In the genomic region with DNA sequence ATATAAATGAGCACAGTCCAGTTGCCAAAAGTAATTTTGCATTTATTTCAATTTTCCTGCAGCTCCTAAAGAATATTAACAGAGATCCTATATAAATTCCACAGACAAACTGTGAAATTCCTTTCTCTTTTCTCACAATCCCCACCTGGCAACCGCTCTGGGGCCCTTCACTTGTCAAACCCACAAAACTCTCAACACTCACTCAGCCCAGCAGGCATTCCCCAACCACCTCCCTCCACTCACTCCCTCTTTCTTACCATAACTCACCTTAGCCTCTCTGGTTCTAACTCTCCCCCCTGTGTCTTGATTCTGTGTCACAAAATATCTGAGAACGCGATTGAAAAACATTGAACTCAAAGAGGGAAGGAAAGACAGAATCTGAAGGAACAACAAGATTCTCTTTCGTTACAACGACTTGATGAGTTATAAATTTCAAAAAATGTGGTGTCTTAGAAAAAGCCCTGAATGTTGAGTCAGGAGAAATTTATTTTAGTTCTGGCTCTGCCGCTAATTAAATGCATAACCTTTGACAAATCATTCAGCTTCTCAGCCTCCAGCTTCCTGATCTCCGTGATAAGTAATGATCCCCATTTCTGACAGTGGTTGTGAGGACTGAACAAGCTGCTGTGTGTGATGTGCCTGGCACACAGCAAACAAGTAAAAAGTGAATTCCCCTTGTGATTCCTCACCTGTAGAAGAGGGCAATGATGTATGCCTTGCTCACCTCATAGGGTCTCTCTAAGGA, we compare ENCODE assay signal across 14 cellular contexts.
DNase-seq lines count a peak whose midpoint lies in the region; TF ChIP-seq lines count a peak whose summit lies in the region.
"Had no signal": no experiment of that assay in that cellular context is flagged by ENCODE, and none has a peak within 500 bp of the region (broad histone marks: within the 10 kb centered on the region; RNA-seq: fewer than 3 reads in every experiment).

No MANE protein-coding gene starts in this region.

- TF ChIP-seq POLR2A in transverse colon (IDR thresholded peaks at IDR 0.05): no peak

- H3K4me1 ChIP-seq in transverse colon: no peaks in the 10 kb centered on the region
- H3K4me1 ChIP-seq: vagina had no signal

- TF ChIP-seq CTCF in astrocyte of the spinal cord (IDR thresholded peaks at IDR 0.05; ENCODE audit: low read depth, low read length) (no peak), transverse colon (IDR thresholded peaks at IDR 0.05) (no peak)

- H3K36me3 ChIP-seq in transverse colon: no peaks in the 10 kb centered on the region
- H3K36me3 ChIP-seq: BLaER1 treated with 17β-estradiol and CSF1 and Interleukin-3, amounts not matched to agents 10 nM and 100 nM; vagina had no signal

- H3K27ac ChIP-seq in transverse colon: no peak overlapping the region
- H3K27ac ChIP-seq: BLaER1 treated with 17β-estradiol and CSF1 and Interleukin-3, amounts not matched to agents 10 nM and 100 nM; vagina had no signal

- no peak for TF ChIP-seq EP300 in transverse colon (IDR thresholded peaks at IDR 0.05; ENCODE audit: low read depth)

- intact Hi-C loops in transverse colon (cut with DNase I; ENCODE audit: low total_unique reads): no loop called here

- H3K4me3 ChIP-seq in astrocyte of the spinal cord (ENCODE audit: low read depth, low read length) (no peak overlapping the region), transverse colon (no peak overlapping the region)
- H3K4me3 ChIP-seq: BLaER1 treated with 17β-estradiol and CSF1 and Interleukin-3, amounts not matched to agents 10 nM and 100 nM; vagina had no signal

- H3K9me3 ChIP-seq in transverse colon: no peaks in the 10 kb centered on the region
- H3K9me3 ChIP-seq: BLaER1 treated with 17β-estradiol and CSF1 and Interleukin-3, amounts not matched to agents 10 nM and 100 nM; vagina had no signal

- no peaks in the 10 kb centered on the region for H3K27me3 ChIP-seq in transverse colon
- H3K27me3 ChIP-seq: BLaER1 treated with 17β-estradiol and CSF1 and Interleukin-3, amounts not matched to agents 10 nM and 100 nM; vagina had no signal

- in situ Hi-C loops in astrocyte of the spinal cord (cut with HindIII; ENCODE audit: low sequenced_read_pairs): no loop called here
- in situ Hi-C loops in transverse colon (cut with MboI; ENCODE audit: low pct_ligation_motif_present in 1 of 4, low pct_unique_long_range_greater_than_20kb in 1 of 4, low sequenced_read_pairs in 3 of 4): no loop called here

- DNase-seq in AG20443 (ENCODE audit: low spot score) (peak; percentile 54), LHCN-M2 (ENCODE audit: low read depth) (peak; percentile 54), astrocyte of the spinal cord (ENCODE audit: low read depth, low spot score) (peak; percentile 61), kidney tubule cell (ENCODE audit: low spot score) (peak; percentile 73), transverse colon (no peak), NCI-H345 treated with DMSO at 0.1 percent for 48 hours (lab: John Stamatoyannopoulos, UW; ENCODE audit: unreplicated experiment) (no peak), C1 segment of cervical spinal cord (lab: John Stamatoyannopoulos, UW) (no peak)
- DNase-seq in stimulated activated CD4-positive, alpha-beta T cell treated with anti-CD3 and anti-CD28 coated beads, Interleukin-2, amount 100 ng/mL, for 24 hours: no peak
- DNase-seq: NCI-H1436 treated with DMSO at 0.1 percent for 48 hours; NCI-H69; Right ventricle myocardium superior; stimulated activated CD4-positive, alpha-beta T cell treated with anti-CD3 and anti-CD28 coated beads, Interleukin-1b, Interleukin-23, amount 100 ng/mL, for 48 hours had no signal

- WGBS in transverse colon (ENCODE audit: low coverage in 1 of 2), 2 donors: 76 to 78% methylated on average over 5 to 7 of the region's 7 CpGs

Comparison
In these comparisons a context has a peak if more than half of its experiments do, and no peak if none do; other contexts are left out.
1. DNase-seq: peak in AG20443 (single experiment), LHCN-M2 (single experiment), astrocyte of the spinal cord (single experiment) and kidney tubule cell (single experiment); none in transverse colon (single experiment), NCI-H345 treated with DMSO at 0.1 percent for 48 hours (single experiment), C1 segment of cervical spinal cord (0 of 14) and stimulated activated CD4-positive, alpha-beta T cell treated with anti-CD3 and anti-CD28 coated beads, Interleukin-2, amount 100 ng/mL, for 24 hours (0 of 2).